Comparison of ENCODE assay signal across 8 cellular contexts in the genomic region with DNA sequence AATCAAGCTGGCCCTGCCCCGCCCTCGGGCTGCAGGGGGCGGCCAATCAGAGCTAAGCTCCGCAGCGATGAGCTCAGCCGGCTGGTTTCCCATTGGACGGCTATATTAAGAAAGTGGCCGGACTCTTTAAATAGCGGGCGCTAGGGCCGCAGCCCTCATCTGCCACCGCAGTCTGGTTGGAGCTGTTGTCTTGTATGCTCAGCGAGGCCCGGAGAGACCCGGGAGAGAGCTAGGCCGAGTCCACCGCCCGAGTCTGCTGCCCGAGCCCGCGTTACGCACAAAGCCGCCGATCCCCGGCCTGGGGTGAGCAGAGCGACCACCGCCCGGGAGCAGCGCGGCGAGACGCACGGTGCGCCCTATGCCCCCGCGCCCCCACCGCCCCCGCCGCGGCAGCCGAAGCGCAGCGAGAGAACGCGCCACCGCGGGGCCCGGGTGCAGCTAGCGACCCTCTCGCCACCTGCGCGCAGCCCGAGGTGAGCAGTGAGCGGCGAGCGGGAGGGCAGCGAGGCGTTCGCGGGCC. TPM values are rescaled to one million over a fixed set of nuclear protein-coding genes. Genes with fewer than 3 reads are reported as not detected.
DNase-seq lines count a peak whose midpoint lies in the region; ATAC-seq, FAIRE-seq and TF ChIP-seq lines count a peak whose summit lies in the region.

Gene RHOB (plus strand): TSS at position 158 of the 520 bp plus-strand sequence. CDS start 392 bp downstream, outside the sequence.

- peak; percentile 96 to 99 for TF ChIP-seq POLR2A in H1 (IDR thresholded peaks at IDR 0.05; ENCODE audit: control extremely low read depth in 1 of 2, low read depth in 2 of 2, low read length in 2 of 2)

- H3K18ac ChIP-seq in H1 (ENCODE audit: extremely low read depth, low read length), result peak within 1 kb of the TSS; percentile 55

- H3K36me3 ChIP-seq in CD8-positive, alpha-beta T cell (ENCODE audit: insufficient read depth, low read length), result no peaks in the 10 kb centered on the region
- H3K36me3 ChIP-seq in H1 (ENCODE audit: control insufficient read depth in 2 of 4, insufficient read depth in 4 of 4, low read length in 3 of 4), result no peaks in the 10 kb centered on the region

- H3K27ac Mint-ChIP-seq in CD8-positive, alpha-beta T cell, result peak within 1 kb of the TSS; percentile 57
- H3K27ac Mint-ChIP-seq in activated CD8-positive, alpha-beta memory T cell treated with anti-CD3 and anti-CD28 coated beads, Interleukin-2, amount 10 ng/mL, durations not matched to agents 7 days and 5 days, result peak within 1 kb of the TSS; percentile 46
- H3K27ac Mint-ChIP-seq in memory B cell, result peak within 1 kb of the TSS; percentile 86

- peak within 1 kb of the TSS; percentile 66; the same call in 1 of the 2 replicates for H2AK5ac ChIP-seq in H1 (ENCODE audit: low read depth, low read length)

- peak within 1 kb of the TSS; percentile 78 for H3K27ac ChIP-seq in CD8-positive, alpha-beta T cell (ENCODE audit: low read depth, low read length)
- H3K27ac ChIP-seq in H1 (ENCODE audit: low read depth, low read length), result no peak within 1 kb of the TSS; the same call in 1 of the 2 replicates

- no peak within 1 kb of the TSS for H3K23ac ChIP-seq in H1 (ENCODE audit: insufficient read length)

- POLR2A ChIA-PET in CD8-positive, alpha-beta T cell (lab: Charles Lee), result interaction anchor here (0.6 to 2.4 kb wide), 14 partner anchors 8 to 377 kb away, joined by 3 to 40 read pairs (median 4); partner anchors contain the start of gene HS1BP3
- POLR2A ChIA-PET in H1 (lab: Charles Lee; ENCODE audit: partially characterized antibody), result interaction anchor here (0.6 to 3.7 kb wide), 84 partner anchors 8 to 531 kb away, joined by 3 to 57 read pairs (median 5); partner anchors contain the start of genes GDF7, HS1BP3 and SDC1

- peak within 1 kb of the TSS; percentile 6; the same call in 1 of the 2 replicates for H2BK15ac ChIP-seq in H1 (ENCODE audit: low read length)

- CTCF ChIA-PET in CD8-positive, alpha-beta T cell (lab: Charles Lee), result interaction anchor here (0.6 to 7.7 kb wide), 10 partner anchors 15 to 517 kb away, joined by 3 to 97 read pairs (median 4); partner anchors contain the start of gene HS1BP3
- CTCF ChIA-PET in activated CD8-positive, alpha-beta memory T cell treated with anti-CD3 and anti-CD28 coated beads, Interleukin-2, amount 10 ng/mL, durations not matched to agents 7 days and 5 days (lab: Charles Lee), result interaction anchor here (0.7 to 3.4 kb wide), 23 partner anchors 10 to 376 kb away, joined by 3 to 33 read pairs (median 5); partner anchors contain the start of genes HS1BP3 and LDAH
- CTCF ChIA-PET in H1 (lab: Charles Lee; ENCODE audit: partially characterized antibody), result interaction anchor here (0.6 to 13.5 kb wide), 27 partner anchors 9 to 221 kb away, joined by 3 to 367 read pairs (median 4); partner anchors contain the start of gene HS1BP3

- H3K36me3 Mint-ChIP-seq in CD8-positive, alpha-beta T cell, result peaks cover 2% of the 10 kb centered on the region
- H3K36me3 Mint-ChIP-seq in activated CD8-positive, alpha-beta memory T cell treated with anti-CD3 and anti-CD28 coated beads, Interleukin-2, amount 10 ng/mL, durations not matched to agents 7 days and 5 days, result peaks cover 1% of the 10 kb centered on the region
- H3K36me3 Mint-ChIP-seq in memory B cell, result no peaks in the 10 kb centered on the region

- no peak within 1 kb of the TSS for H2BK120ac ChIP-seq in H1 (replicated peaks; ENCODE audit: low read depth, low read length)

- H3K4me3 Mint-ChIP-seq in CD8-positive, alpha-beta T cell, result peak within 1 kb of the TSS; percentile 85
- H3K4me3 Mint-ChIP-seq in activated CD8-positive, alpha-beta memory T cell treated with anti-CD3 and anti-CD28 coated beads, Interleukin-2, amount 10 ng/mL, durations not matched to agents 7 days and 5 days, result peak within 1 kb of the TSS; percentile 73
- H3K4me3 Mint-ChIP-seq in memory B cell, result peak within 1 kb of the TSS; percentile 85

- peak within 1 kb of the TSS; percentile 94 for H4K8ac ChIP-seq in H1 (ENCODE audit: extremely low read depth, insufficient read depth, low read length)

- peaks cover 14% of the 10 kb centered on the region; the same call in 1 of the 2 replicates for H3K23me2 ChIP-seq in H1 (ENCODE audit: low read depth, low read length)

- H3K9ac ChIP-seq in H1 (replicated peaks in 1 of 4; ENCODE audit: extremely low read depth in 1 of 4, low read depth in 3 of 4, low read length in 3 of 4), result peak within 1 kb of the TSS; percentile 73 to 93 (median 78); a peak in 6 of 7 replicates

- H3K27me3 ChIP-seq in CD8-positive, alpha-beta T cell (ENCODE audit: insufficient read depth, low read length), result no peaks in the 10 kb centered on the region
- peaks cover 15 to 49% (median 37%) of the 10 kb centered on the region in 4 experiments for H3K27me3 ChIP-seq in H1 (replicated peaks in 1 of 4; ENCODE audit: control insufficient read depth in 3 of 4, extremely low read depth in 1 of 4, insufficient read depth in 3 of 4, low read length in 3 of 4)

- no peaks in the 10 kb centered on the region for H3K79me1 ChIP-seq in H1 (ENCODE audit: low read depth, low read length)

- no peak for FAIRE-seq in H1 (lab: Jason Lieb, UNC)

- no peaks in the 10 kb centered on the region for H3K9me3 Mint-ChIP-seq in CD8-positive, alpha-beta T cell
- H3K9me3 Mint-ChIP-seq in activated CD8-positive, alpha-beta memory T cell treated with anti-CD3 and anti-CD28 coated beads, Interleukin-2, amount 10 ng/mL, durations not matched to agents 7 days and 5 days (ENCODE audit: low read depth), result no peaks in the 10 kb centered on the region
- no peaks in the 10 kb centered on the region for H3K9me3 Mint-ChIP-seq in memory B cell

- no peaks in the 10 kb centered on the region for H3K79me2 ChIP-seq in H1 (ENCODE audit: control insufficient read depth in 1 of 2, insufficient read depth in 2 of 2, low read length in 2 of 2)

- H4K5ac ChIP-seq in H1 (ENCODE audit: insufficient read length, low read depth, low read length), result peak within 1 kb of the TSS; percentile 58

- peaks cover 10% of the 10 kb centered on the region for H3K27me3 Mint-ChIP-seq in CD8-positive, alpha-beta T cell (ENCODE audit: low read depth)
- H3K27me3 Mint-ChIP-seq in activated CD8-positive, alpha-beta memory T cell treated with anti-CD3 and anti-CD28 coated beads, Interleukin-2, amount 10 ng/mL, durations not matched to agents 7 days and 5 days, result peaks cover 50% of the 10 kb centered on the region
- no peaks in the 10 kb centered on the region for H3K27me3 Mint-ChIP-seq in memory B cell

- intact Hi-C loops in CD8-positive, alpha-beta T cell (cut with DNase I, micrococcal nuclease), result loop anchor here (1.0 to 10.0 kb wide), 8 partner anchors 95 to 1102 kb away; partner anchors contain the start of genes HS1BP3 (in 1 of the 2), LAPTM4A (in 1 of the 2), LDAH (in 1 of the 2) and PUM2 (in 1 of the 2)

- H3K9me3 ChIP-seq in CD8-positive, alpha-beta T cell (ENCODE audit: low read length), result no peaks in the 10 kb centered on the region
- no peaks in the 10 kb centered on the region for H3K9me3 ChIP-seq in H1 (ENCODE audit: insufficient read depth in 2 of 2, low read depth in 1 of 2, low read length in 1 of 2)

- peak within 1 kb of the TSS; percentile 77 for H3K4me3 ChIP-seq in CD8-positive, alpha-beta T cell (ENCODE audit: low read depth, low read length)
- peak within 1 kb of the TSS; percentile 61 to 73 (median 66) for H3K4me3 ChIP-seq in H1 (ENCODE audit: extremely low read depth in 1 of 4, insufficient read depth in 2 of 4, low read depth in 3 of 4, low read length in 4 of 4)

- TF ChIP-seq EP300 in H1 (IDR thresholded peaks at IDR 0.05; ENCODE audit: borderline replicate concordance in 1 of 2, low read depth in 2 of 2, low read length in 2 of 2), result no peak

- H4K20me1 ChIP-seq in H1 (replicated peaks in 1 of 2; ENCODE audit: control insufficient read depth in 1 of 2, insufficient read depth in 2 of 2, low read length in 2 of 2), result peaks cover 12% of the 10 kb centered on the region in 2 experiments

- no peak within 1 kb of the TSS for H3K4ac ChIP-seq in H1 (replicated peaks; ENCODE audit: insufficient read length, low read depth, low read length)

- H2BK5ac ChIP-seq in H1 (ENCODE audit: low read depth, low read length), result peak within 1 kb of the TSS; percentile 16; the same call in 1 of the 2 replicates

- H2BK20ac ChIP-seq in H1 (ENCODE audit: low read length), result no peak within 1 kb of the TSS

- H4K91ac ChIP-seq in H1 (replicated peaks; ENCODE audit: insufficient read length, low read length), result peak within 1 kb of the TSS; percentile 17

- peak; percentile 96 for ATAC-seq in CD8-positive, alpha-beta T cell
- ATAC-seq in GM19467 (IDR thresholded peaks at IDR 0.05; ENCODE audit: unreplicated experiment) (peak; percentile 97), memory B cell (ENCODE audit: low read depth) (peak; percentile 92)
- ATAC-seq in activated CD8-positive, alpha-beta memory T cell treated with anti-CD3 and anti-CD28 coated beads, Interleukin-2, amount 10 ng/mL, durations not matched to agents 7 days and 5 days, result peak; percentile 97

- H3K4me2 ChIP-seq in H1 (ENCODE audit: insufficient read depth in 1 of 2, low read depth in 2 of 2, low read length in 2 of 2), result peak within 1 kb of the TSS; percentile 98 to 99

- 1% methylated on average over 31 of the region's 60 CpGs; no CpG with 5 or more reads in 1 of the 2 experiments for WGBS in H1 (ENCODE audit: extremely low coverage in 1 of 2, insufficient coverage in 1 of 2, insufficient read length in 1 of 2, insufficient replicate concordance in 2 of 2, low coverage in 1 of 2, low lambda C conversion rate in 2 of 2, missing lambda C conversion rate in 1 of 2), 2 experiments

- no peak for TF ChIP-seq CTCF in CD8-positive, alpha-beta T cell (IDR thresholded peaks at IDR 0.05)
- TF ChIP-seq CTCF in H1 (IDR thresholded peaks at IDR 0.05; ENCODE audit: control extremely low read depth in 1 of 3, insufficient read depth in 1 of 3, low read depth in 1 of 3, low read length in 3 of 3), result no peak

- H3K4me1 Mint-ChIP-seq in CD8-positive, alpha-beta T cell (ENCODE audit: low read depth), result peaks cover 13% of the 10 kb centered on the region
- H3K4me1 Mint-ChIP-seq in activated CD8-positive, alpha-beta memory T cell treated with anti-CD3 and anti-CD28 coated beads, Interleukin-2, amount 10 ng/mL, durations not matched to agents 7 days and 5 days, result peaks cover 6% of the 10 kb centered on the region
- H3K4me1 Mint-ChIP-seq in memory B cell, result peaks cover 2% of the 10 kb centered on the region

- H3K4me1 ChIP-seq in CD8-positive, alpha-beta T cell (ENCODE audit: insufficient read depth, low read length), result peaks cover 17% of the 10 kb centered on the region
- peaks cover 9 to 16% (median 13%) of the 10 kb centered on the region in 4 experiments for H3K4me1 ChIP-seq in H1 (replicated peaks in 1 of 4; ENCODE audit: control insufficient read depth in 3 of 4, insufficient read depth in 4 of 4, low read length in 3 of 4)

- H3K56ac ChIP-seq in H1 (replicated peaks; ENCODE audit: insufficient read length, low read depth, low read length), result peak within 1 kb of the TSS; percentile 39

- H3K14ac ChIP-seq in H1 (ENCODE audit: insufficient read length), result no peak within 1 kb of the TSS

- peak within 1 kb of the TSS; percentile 99 for H2BK12ac ChIP-seq in H1 (ENCODE audit: low read depth, low read length)

- no peak within 1 kb of the TSS for H2AFZ ChIP-seq in H1 (ENCODE audit: low read length)

- DNase-seq in CD8-positive, alpha-beta T cell, result peak; percentile 77 to 88 (median 84)
- DNase-seq in HPDE6-E6E7 (ENCODE audit: extremely low spot score) (peak; percentile 98), NOMO-1 (lab: John Stamatoyannopoulos, UW; ENCODE audit: unreplicated experiment in 2 of 2) (peak; percentile 97 to 98), H1 (ENCODE audit: low read depth in 1 of 2, low spot score in 2 of 2) (peak; percentile 94 to 95), memory B cell (ENCODE audit: low spot score in 2 of 2) (peak; percentile 87 to 94)
- peak; percentile 94 for DNase-seq in activated CD8-positive, alpha-beta memory T cell treated with anti-CD3 and anti-CD28 coated beads, Interleukin-2, amount 10 ng/mL, durations not matched to agents 7 days and 5 days
- DNase-seq in stimulated activated CD8-positive, alpha-beta memory T cell treated with anti-CD3 and anti-CD28 coated beads, Interleukin-12 subunit alpha, Interleukin-12 subunit beta, amount 100 ng/mL, for 1 hour (ENCODE audit: low read depth), result peak; percentile 77

- TF ChIP-seq RAD21 in H1 (IDR thresholded peaks at IDR 0.05 in 1 of 2, conservative IDR thresholded peaks at IDR 0.05 in 1 of 2; ENCODE audit: low read depth in 2 of 2, low read length in 2 of 2), result 0 out of 4 replicates have a peak, but pooled peaks of 1 of the 2 experiments have one; percentile 2

RNA-seq across cellular contexts. Expression of gene RHOB, which starts in this region (rescaled TPM):
- 10 to 100 TPM; 24.0 to 24.7 TPM for total RNA-seq in CD8-positive, alpha-beta T cell
- 10 to 100 TPM in 1 of 2 experiments, 1 to 10 TPM in 1; 9.1 to 36.4 TPM for total RNA-seq in activated CD8-positive, alpha-beta memory T cell treated with anti-CD3 and anti-CD28 coated beads, Interleukin-2, amount 10 ng/mL, durations not matched to agents 7 days and 5 days
- 9.5 and 13.5 TPM in 2 replicates for total RNA-seq in H1 (2021; fragmentation: NEBNext Ultra II Directional; extraction: Animal tissue kit (Norgen Biotek cat#: 25700))
- 9.3 and 17.8 TPM in 2 replicates for polyA plus RNA-seq in H1 (2011; rRNA removed)
- 12.2 TPM for polyA plus RNA-seq in H1 (2011; cell fraction: cytosol; rRNA removed)
- polyA plus RNA-seq in H1 (2011; cell fraction: nucleus; rRNA removed), result 12.4 TPM
- 6.7 to 9.6 TPM (median 7.6 TPM) in 4 replicates for polyA plus RNA-seq in H1 (2012, experiment 1 of 2)
- 14.3 TPM for polyA plus RNA-seq in H1 (2012, experiment 2 of 2)
- polyA plus RNA-seq in H1 (2013, experiment 1 of 2), result 5.4 TPM
- polyA plus RNA-seq in H1 (2013, experiment 2 of 2), result 5.6 TPM
- 3.1 and 4.1 TPM in 2 replicates for polyA minus RNA-seq in H1 (2011; rRNA and poly(A)+ RNA removed)
- 12.4 TPM for polyA minus RNA-seq in H1 (2011; cell fraction: cytosol; rRNA and poly(A)+ RNA removed)
- polyA minus RNA-seq in H1 (2011; cell fraction: nucleus; rRNA and poly(A)+ RNA removed), result 40.4 TPM
